ENCODE assay signal across 10 cellular contexts in the genomic region with DNA sequence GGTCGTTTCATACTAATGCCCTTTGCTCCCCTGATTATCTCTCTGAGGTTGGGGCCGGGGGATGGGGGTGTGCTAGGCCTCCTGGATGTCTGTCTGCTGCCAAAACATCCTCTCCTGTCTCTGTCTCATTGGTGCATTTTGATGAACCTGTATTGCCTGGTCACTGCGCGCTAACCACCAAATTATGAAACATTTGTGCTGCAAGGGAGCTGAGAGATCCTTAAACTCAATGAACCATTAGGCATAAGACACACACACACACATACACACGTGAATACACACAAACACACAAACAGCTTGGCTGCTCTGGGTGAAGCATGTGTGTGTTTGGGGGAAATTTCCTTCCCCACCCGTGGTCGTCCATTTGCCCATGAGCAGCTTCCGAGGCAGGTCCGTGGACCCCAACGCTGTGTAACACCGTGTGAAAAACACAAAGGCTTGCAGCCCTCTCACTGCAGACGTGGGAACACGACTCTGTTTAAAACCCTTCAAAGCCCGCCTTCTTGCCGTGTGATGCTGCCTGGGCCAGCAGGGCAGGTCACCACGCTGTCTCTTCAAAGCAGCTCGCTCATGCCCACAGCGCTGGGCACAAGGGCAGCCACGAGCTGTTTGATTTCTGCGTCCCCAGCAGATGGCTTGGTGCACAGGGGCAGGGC.
A peak's percentile ranks its signal among the peaks of the same experiment; 100 is the strongest.
DNase-seq lines count a peak whose midpoint lies in the region; ATAC-seq, FAIRE-seq and TF ChIP-seq lines count a peak whose summit lies in the region.
"Had no signal": no experiment of that assay in that cellular context is flagged by ENCODE, and none has a peak within 500 bp of the region (broad histone marks: within the 10 kb centered on the region; RNA-seq: fewer than 3 reads in every experiment).

No MANE protein-coding gene starts in this region.

- H3K9me1 ChIP-seq in keratinocyte (ENCODE audit: control insufficient read depth, extremely low read depth, insufficient read depth, low read length) = no peaks in the 10 kb centered on the region

- H3K36me3 Mint-ChIP-seq in activated T-helper 1 cell treated with anti-CD3 and anti-CD28 coated beads, Interleukin-12 subunit alpha, Interleukin-12 subunit beta, Interleukin-2, Interleukin-4 antibody, amounts not matched to agents 30 ng/mL and 10 ng/mL and 1 ng/mL, durations not matched to agents 14 hours and 24 hours and 36 hours (ENCODE audit: low read depth) = no peaks in the 10 kb centered on the region

- H3K4me3 Mint-ChIP-seq in activated T-helper 1 cell treated with anti-CD3 and anti-CD28 coated beads, Interleukin-12 subunit alpha, Interleukin-12 subunit beta, Interleukin-2, Interleukin-4 antibody, amounts not matched to agents 30 ng/mL and 10 ng/mL and 1 ng/mL, durations not matched to agents 14 hours and 24 hours and 36 hours = no peak overlapping the region

- peak overlapping the region; percentile 56 to 85 (median 74); a peak in 17 of 20 replicates for H3K4me3 ChIP-seq in BLaER1 treated with 17β-estradiol and CSF1 and Interleukin-3, amounts not matched to agents 10 nM and 100 nM
- H3K4me3 ChIP-seq in keratinocyte (ENCODE audit: control insufficient read depth in 2 of 3, extremely low read depth in 1 of 3, insufficient read depth in 2 of 3, low read depth in 1 of 3, low read length in 3 of 3) (no peak overlapping the region), mesendoderm (ENCODE audit: low read length) (no peak overlapping the region)
- H3K4me3 ChIP-seq: Peyer's patch had no signal

- H3K18ac ChIP-seq in mesendoderm (ENCODE audit: low read length) = no peak overlapping the region

- no peak for ATAC-seq in foreskin keratinocyte

- H3K4me1 ChIP-seq in BLaER1 treated with 17β-estradiol and CSF1 and Interleukin-3, amounts not matched to agents 10 nM and 100 nM = peaks cover 55 to 84% (median 76%) of the 10 kb centered on the region in 10 experiments
- H3K4me1 ChIP-seq in keratinocyte (ENCODE audit: control insufficient read depth, extremely low read depth, insufficient read depth, low read length) = peaks cover 37% of the 10 kb centered on the region
- H3K4me1 ChIP-seq in foreskin keratinocyte = peaks cover 12% of the 10 kb centered on the region
- H3K4me1 ChIP-seq in mesendoderm (ENCODE audit: control insufficient read depth, low read depth, low read length) = peaks cover 4% of the 10 kb centered on the region
- H3K4me1 ChIP-seq: Peyer's patch had no signal

- no CpG with 5 or more reads among the region's 20 CpGs for WGBS in mesendoderm (ENCODE audit: extremely low coverage, insufficient coverage, low lambda C conversion rate)

- H4K20me1 ChIP-seq in BLaER1 treated with 17β-estradiol and CSF1 and Interleukin-3, amounts not matched to agents 10 nM and 100 nM = peaks cover 0 to 15% (median 3%) of the 10 kb centered on the region in 11 experiments; a peak in 14 of 22 replicates
- no peaks in the 10 kb centered on the region for H4K20me1 ChIP-seq in keratinocyte (ENCODE audit: control insufficient read depth, extremely low read depth, insufficient read depth, low read length)

- H3K27ac Mint-ChIP-seq in activated T-helper 1 cell treated with anti-CD3 and anti-CD28 coated beads, Interleukin-12 subunit alpha, Interleukin-12 subunit beta, Interleukin-2, Interleukin-4 antibody, amounts not matched to agents 30 ng/mL and 10 ng/mL and 1 ng/mL, durations not matched to agents 14 hours and 24 hours and 36 hours = no peak overlapping the region

- H2AFZ ChIP-seq in keratinocyte (ENCODE audit: control insufficient read depth, low read length) = no peak overlapping the region

- H3K36me3 ChIP-seq in BLaER1 treated with 17β-estradiol and CSF1 and Interleukin-3, amounts not matched to agents 10 nM and 100 nM = peaks cover 0 to 21% (median 4%) of the 10 kb centered on the region in 11 experiments; a peak in 10 of 22 replicates
- H3K36me3 ChIP-seq in keratinocyte (ENCODE audit: control insufficient read depth in 2 of 2, extremely low read depth in 1 of 2, insufficient read depth in 2 of 2, low read length in 2 of 2) = no peaks in the 10 kb centered on the region
- no peaks in the 10 kb centered on the region for H3K36me3 ChIP-seq in mesendoderm (ENCODE audit: control insufficient read depth, insufficient read depth, low read length)
- H3K36me3 ChIP-seq: Peyer's patch had no signal

- no peaks in the 10 kb centered on the region for H3K9me3 ChIP-seq in BLaER1 treated with 17β-estradiol and CSF1 and Interleukin-3, amounts not matched to agents 10 nM and 100 nM (replicated peaks in 1 of 11)
- no peaks in the 10 kb centered on the region for H3K9me3 ChIP-seq in keratinocyte (ENCODE audit: control insufficient read depth, low read depth, low read length)
- H3K9me3 ChIP-seq: Peyer's patch had no signal

- peak; percentile 34 for FAIRE-seq in keratinocyte (lab: Jason Lieb, UNC)

- no peaks in the 10 kb centered on the region for H3K27me3 ChIP-seq in BLaER1 treated with 17β-estradiol and CSF1 and Interleukin-3, amounts not matched to agents 10 nM and 100 nM
- H3K27me3 ChIP-seq in keratinocyte (ENCODE audit: control insufficient read depth, extremely low read depth, insufficient read depth, low read length) (no peaks in the 10 kb centered on the region), foreskin keratinocyte (no peaks in the 10 kb centered on the region), mesendoderm (ENCODE audit: insufficient read depth, low read length, poor library complexity) (no peaks in the 10 kb centered on the region)
- H3K27me3 ChIP-seq: Peyer's patch had no signal

- no peaks in the 10 kb centered on the region for H3K9me3 Mint-ChIP-seq in activated T-helper 1 cell treated with anti-CD3 and anti-CD28 coated beads, Interleukin-12 subunit alpha, Interleukin-12 subunit beta, Interleukin-2, Interleukin-4 antibody, amounts not matched to agents 30 ng/mL and 10 ng/mL and 1 ng/mL, durations not matched to agents 14 hours and 24 hours and 36 hours
- H3K9me3 Mint-ChIP-seq: stimulated activated naive CD8-positive, alpha-beta T cell treated with anti-CD3 and anti-CD28 coated beads, Interleukin-15, amount 100 ng/mL, for 72 hours had no signal

- H2AK5ac ChIP-seq in mesendoderm (ENCODE audit: low read length) = no peak overlapping the region

- intact Hi-C loops in activated T-helper 1 cell treated with anti-CD3 and anti-CD28 coated beads, Interleukin-12 subunit alpha, Interleukin-12 subunit beta, Interleukin-2, Interleukin-4 antibody, amounts not matched to agents 30 ng/mL and 10 ng/mL and 1 ng/mL, durations not matched to agents 14 hours and 24 hours and 36 hours (cut with micrococcal nuclease) = loop anchor here (5.0 kb wide), 2 partner anchors 152 to 1207 kb away; no protein-coding TSS in a partner anchor

- no peak overlapping the region for H4K8ac ChIP-seq in mesendoderm (ENCODE audit: low read depth, low read length)

- peaks cover 4% of the 10 kb centered on the region for H3K27me3 Mint-ChIP-seq in activated T-helper 1 cell treated with anti-CD3 and anti-CD28 coated beads, Interleukin-12 subunit alpha, Interleukin-12 subunit beta, Interleukin-2, Interleukin-4 antibody, amounts not matched to agents 30 ng/mL and 10 ng/mL and 1 ng/mL, durations not matched to agents 14 hours and 24 hours and 36 hours (ENCODE audit: insufficient read depth)

- H3K79me2 ChIP-seq in keratinocyte (ENCODE audit: control insufficient read depth, insufficient read depth, low read length) = peaks cover 23% of the 10 kb centered on the region
- H3K79me2 ChIP-seq in mesendoderm (ENCODE audit: control insufficient read depth, insufficient read depth, low read length) = no peaks in the 10 kb centered on the region

- H3K9ac ChIP-seq in BLaER1 treated with 17β-estradiol and CSF1 and Interleukin-3, amounts not matched to agents 10 nM and 100 nM = peak overlapping the region; percentile 84 to 98 (median 95); a peak in 21 of 22 replicates
- H3K9ac ChIP-seq in keratinocyte (ENCODE audit: control insufficient read depth, extremely low read depth, insufficient read depth, low read length) (no peak overlapping the region), mesendoderm (ENCODE audit: low read length) (no peak overlapping the region)

- no peak overlapping the region for H2BK15ac ChIP-seq in mesendoderm (replicated peaks; ENCODE audit: low read depth)

- DNase-seq in DMS53 treated with DMSO at 0.1 percent for 48 hours (lab: John Stamatoyannopoulos, UW; ENCODE audit: unreplicated experiment) (peak; percentile 54), SIG-M5 treated with dmso at 0.1 percent for 504 hours (lab: John Stamatoyannopoulos, UW; ENCODE audit: unreplicated experiment) (peak; percentile 99), keratinocyte (ENCODE audit: low read depth, low spot score) (no peak), foreskin keratinocyte (no peak), mesendoderm (no peak)
- no peak for DNase-seq in activated T-helper 1 cell treated with anti-CD3 and anti-CD28 coated beads, Interleukin-12 subunit alpha, Interleukin-12 subunit beta, Interleukin-2, Interleukin-4 antibody, amounts not matched to agents 30 ng/mL and 10 ng/mL and 1 ng/mL, durations not matched to agents 14 hours and 24 hours and 36 hours (ENCODE audit: low spot score)
- DNase-seq in stimulated activated CD4-positive, alpha-beta T cell treated with anti-CD3 and anti-CD28 coated beads, Interleukin-4, amount 100 ng/mL, for 1 hour = no peak

- TF ChIP-seq CTCF in keratinocyte (optimal IDR thresholded peaks at IDR 0.05 in 1 of 3, IDR thresholded peaks at IDR 0.05 in 1 of 3, conservative IDR thresholded peaks at IDR 0.05 in 1 of 3; ENCODE audit: extremely low read depth in 1 of 3, insufficient read depth in 2 of 3, low read length in 3 of 3) (no peak), foreskin keratinocyte (conservative IDR thresholded peaks at IDR 0.05) (no peak)

- H2BK120ac ChIP-seq in mesendoderm (ENCODE audit: low read depth, low read length) = no peak overlapping the region

- H3K27ac ChIP-seq in BLaER1 treated with 17β-estradiol and CSF1 and Interleukin-3, amounts not matched to agents 10 nM and 100 nM = peak overlapping the region; percentile 75 to 99 (median 98)
- H3K27ac ChIP-seq in keratinocyte (ENCODE audit: control insufficient read depth, insufficient read depth, low read length) (no peak overlapping the region), foreskin keratinocyte (no peak overlapping the region), mesendoderm (ENCODE audit: low read depth, low read length) (no peak overlapping the region)
- H3K27ac ChIP-seq: Peyer's patch had no signal

- no peak overlapping the region for H3K56ac ChIP-seq in mesendoderm (ENCODE audit: low read length)

- peaks cover 44% of the 10 kb centered on the region for H3K4me1 Mint-ChIP-seq in activated T-helper 1 cell treated with anti-CD3 and anti-CD28 coated beads, Interleukin-12 subunit alpha, Interleukin-12 subunit beta, Interleukin-2, Interleukin-4 antibody, amounts not matched to agents 30 ng/mL and 10 ng/mL and 1 ng/mL, durations not matched to agents 14 hours and 24 hours and 36 hours (ENCODE audit: low read depth)

- no peak overlapping the region for H3K23ac ChIP-seq in mesendoderm (ENCODE audit: low read length)

- peak overlapping the region; percentile 93 to 100 (median 96) for H3K4me2 ChIP-seq in BLaER1 treated with 17β-estradiol and CSF1 and Interleukin-3, amounts not matched to agents 10 nM and 100 nM
- H3K4me2 ChIP-seq in keratinocyte (ENCODE audit: control insufficient read depth, extremely low read depth, insufficient read depth, low read depth, low read length) = no peak overlapping the region
- H3K4me2 ChIP-seq in mesendoderm (ENCODE audit: low read length) = no peak overlapping the region

- no peak overlapping the region for H2BK5ac ChIP-seq in mesendoderm (ENCODE audit: low read length)

- H3K4ac ChIP-seq in mesendoderm (ENCODE audit: low read depth, low read length) = no peak overlapping the region

- dilution Hi-C loops in keratinocyte (cut with MboI; ENCODE audit: extremely low pct_ligation_motif_present, low sequenced_read_pairs) = no loop called here

- no peaks in the 10 kb centered on the region for H3K79me1 ChIP-seq in mesendoderm (ENCODE audit: low read length)

- H4K5ac ChIP-seq in mesendoderm (ENCODE audit: low read length) = no peak overlapping the region

Comparison
In these comparisons a context has a peak if more than half of its experiments do, and no peak if none do; other contexts are left out.
1. H3K27ac ChIP-seq: peak in BLaER1 treated with 17β-estradiol and CSF1 and Interleukin-3, amounts not matched to agents 10 nM and 100 nM (11 of 11); none in keratinocyte (single experiment), foreskin keratinocyte (single experiment) and mesendoderm (single experiment).
2. H3K4me2 ChIP-seq: peak in BLaER1 treated with 17β-estradiol and CSF1 and Interleukin-3, amounts not matched to agents 10 nM and 100 nM (11 of 11); none in keratinocyte (single experiment) and mesendoderm (single experiment).
3. H3K4me3 ChIP-seq: peak in BLaER1 treated with 17β-estradiol and CSF1 and Interleukin-3, amounts not matched to agents 10 nM and 100 nM (10 of 10); none in keratinocyte (0 of 3) and mesendoderm (single experiment).
4. H3K9ac ChIP-seq: peak in BLaER1 treated with 17β-estradiol and CSF1 and Interleukin-3, amounts not matched to agents 10 nM and 100 nM (11 of 11); none in keratinocyte (single experiment) and mesendoderm (single experiment).
5. DNase-seq: peak in DMS53 treated with DMSO at 0.1 percent for 48 hours (single experiment) and SIG-M5 treated with dmso at 0.1 percent for 504 hours (single experiment); none in keratinocyte (single experiment), activated T-helper 1 cell treated with anti-CD3 and anti-CD28 coated beads, Interleukin-12 subunit alpha, Interleukin-12 subunit beta, Interleukin-2, Interleukin-4 antibody, amounts not matched to agents 30 ng/mL and 10 ng/mL and 1 ng/mL, durations not matched to agents 14 hours and 24 hours and 36 hours (single experiment), foreskin keratinocyte (0 of 2), stimulated activated CD4-positive, alpha-beta T cell treated with anti-CD3 and anti-CD28 coated beads, Interleukin-4, amount 100 ng/mL, for 1 hour (single experiment) and mesendoderm (single experiment).